9 cellular contexts compared by ENCODE assay signal in genomic region chr1:171805395-171806115, GRCh38. TPM values are rescaled to one million over a fixed set of nuclear protein-coding genes. Genes with fewer than 3 reads are reported as not detected.
DNase-seq lines count a peak whose midpoint lies in the region; ATAC-seq lines count a peak whose summit lies in the region.
"Had no signal": no experiment of that assay in that cellular context is flagged by ENCODE, and none has a peak within 500 bp of the region (broad histone marks: within the 10 kb centered on the region; RNA-seq: fewer than 3 reads in every experiment).

No MANE protein-coding gene starts in this region.

- H3K9me3 ChIP-seq in mesenchymal stem cell (ENCODE audit: control insufficient read depth, low read length) (no peaks in the 10 kb centered on the region), SJCRH30 (replicated peaks) (no peaks in the 10 kb centered on the region)

- H3K4me1 ChIP-seq in mesenchymal stem cell (ENCODE audit: control insufficient read depth, insufficient read depth, low read depth, low read length) = no peaks in the 10 kb centered on the region
- peaks cover 3% of the 10 kb centered on the region; the same call in 1 of the 2 replicates for H3K4me1 ChIP-seq in SJCRH30

- peaks cover 3% of the 10 kb centered on the region for H3K4me1 Mint-ChIP-seq in activated naive CD4-positive, alpha-beta T cell treated with anti-CD3 and anti-CD28 coated beads for 36 hours (ENCODE audit: low read depth)

- H3K14ac ChIP-seq in mesenchymal stem cell (ENCODE audit: low read length in 2 of 2) = no peak overlapping the region

- H3K4me3 ChIP-seq in mesenchymal stem cell (ENCODE audit: insufficient read depth in 1 of 2, low read depth in 1 of 2, low read length in 2 of 2) (peak overlapping the region in 1 of 2 experiments; percentile 23), H7 (ENCODE audit: insufficient read depth, low read depth, low read length) (no peak overlapping the region), SJCRH30 (no peak overlapping the region)

- H3K9me3 Mint-ChIP-seq in activated naive CD4-positive, alpha-beta T cell treated with anti-CD3 and anti-CD28 coated beads for 36 hours = no peaks in the 10 kb centered on the region

- no peak overlapping the region for H2AK5ac ChIP-seq in mesenchymal stem cell (ENCODE audit: low read length, severe bottlenecking)

- no peak overlapping the region for H4K8ac ChIP-seq in mesenchymal stem cell (ENCODE audit: low read length)

- no peaks in the 10 kb centered on the region for H3K36me3 ChIP-seq in mesenchymal stem cell (ENCODE audit: control insufficient read depth in 1 of 2, insufficient read depth in 2 of 2, low read depth in 1 of 2, low read length in 2 of 2)
- H3K36me3 ChIP-seq in H7 (replicated peaks; ENCODE audit: control insufficient read depth, insufficient read depth, low read length) = no peaks in the 10 kb centered on the region
- no peaks in the 10 kb centered on the region for H3K36me3 ChIP-seq in SJCRH30

- H3K18ac ChIP-seq in mesenchymal stem cell (ENCODE audit: low read depth in 1 of 2, low read length in 2 of 2) = no peak overlapping the region

- H3K4me2 ChIP-seq in mesenchymal stem cell (ENCODE audit: low read length, poor library complexity, severe bottlenecking) = no peak overlapping the region

- no peak for DNase-seq in mesenchymal stem cell
- DNase-seq in H7 = no peak
- DNase-seq in activated naive CD4-positive, alpha-beta T cell treated with anti-CD3 and anti-CD28 coated beads for 36 hours = no peak
- DNase-seq in HuH-7 (ENCODE audit: low spot score) = no peak
- no peak for DNase-seq in SJCRH30
- DNase-seq: NCI-H524 treated with DMSO at 0.1 percent for 48 hours had no signal

- H3K27ac Mint-ChIP-seq in activated naive CD4-positive, alpha-beta T cell treated with anti-CD3 and anti-CD28 coated beads for 36 hours = no peak overlapping the region

- no peak overlapping the region for H3K4me3 Mint-ChIP-seq in activated naive CD4-positive, alpha-beta T cell treated with anti-CD3 and anti-CD28 coated beads for 36 hours

- intact Hi-C loops in activated naive CD4-positive, alpha-beta T cell treated with anti-CD3 and anti-CD28 coated beads for 36 hours (cut with micrococcal nuclease) = no loop called here

- no peak overlapping the region for H2BK12ac ChIP-seq in mesenchymal stem cell (ENCODE audit: low read length in 2 of 2)

- no peak overlapping the region for H4K91ac ChIP-seq in mesenchymal stem cell (ENCODE audit: low read length)

- no peak overlapping the region for H2BK15ac ChIP-seq in mesenchymal stem cell (ENCODE audit: low read depth, poor library complexity, severe bottlenecking)

- no peak overlapping the region for H2BK120ac ChIP-seq in mesenchymal stem cell (ENCODE audit: low read depth, low read length)

- no peak overlapping the region for H3K4ac ChIP-seq in mesenchymal stem cell (ENCODE audit: low read depth in 1 of 2, low read length in 2 of 2)

- H2AFZ ChIP-seq in mesenchymal stem cell (ENCODE audit: low read depth, low read length) = no peak overlapping the region

- peak; percentile 95 for ATAC-seq in GM18498 (IDR thresholded peaks at IDR 0.05; ENCODE audit: unreplicated experiment)
- ATAC-seq in GM21515 (IDR thresholded peaks at IDR 0.05; ENCODE audit: unreplicated experiment) = peak; percentile 75
- peak; percentile 66 for ATAC-seq in HG03565 (IDR thresholded peaks at IDR 0.05; ENCODE audit: unreplicated experiment)

- CTCF ChIA-PET in activated naive CD4-positive, alpha-beta T cell treated with anti-CD3 and anti-CD28 coated beads for 36 hours (lab: Charles Lee) = interaction anchor here (0.9 to 11.8 kb wide), 4 partner anchors 10 to 179 kb away, joined by 3 to 232 read pairs (median 5); no protein-coding TSS in a partner anchor

- H3K36me3 Mint-ChIP-seq in activated naive CD4-positive, alpha-beta T cell treated with anti-CD3 and anti-CD28 coated beads for 36 hours (ENCODE audit: low read depth) = peaks cover 4% of the 10 kb centered on the region

- H3K27me3 ChIP-seq in mesenchymal stem cell (ENCODE audit: control insufficient read depth in 1 of 2, insufficient read depth in 1 of 2, low read length in 2 of 2) = no peaks in the 10 kb centered on the region
- no peaks in the 10 kb centered on the region for H3K27me3 ChIP-seq in H7 (ENCODE audit: control insufficient read depth, insufficient read depth, low read length)
- H3K27me3 ChIP-seq in SJCRH30 = no peaks in the 10 kb centered on the region

- peak overlapping the region; percentile 53 for H3K9ac ChIP-seq in mesenchymal stem cell (ENCODE audit: low read length)

- H3K27ac ChIP-seq in mesenchymal stem cell (ENCODE audit: low read length, poor library complexity, severe bottlenecking) = no peak overlapping the region
- H3K27ac ChIP-seq in SJCRH30 = no peak overlapping the region

- H3K23ac ChIP-seq in mesenchymal stem cell (ENCODE audit: low read length in 2 of 2) = no peak overlapping the region

- H3K79me1 ChIP-seq in mesenchymal stem cell (replicated peaks; ENCODE audit: low read length, poor library complexity, severe bottlenecking) = no peaks in the 10 kb centered on the region

- WGBS in mesenchymal stem cell = 73% methylated on average over 6 of the region's 9 CpGs

- H3K27me3 Mint-ChIP-seq in activated naive CD4-positive, alpha-beta T cell treated with anti-CD3 and anti-CD28 coated beads for 36 hours (ENCODE audit: low read depth) = no peaks in the 10 kb centered on the region

- H2BK5ac ChIP-seq in mesenchymal stem cell (ENCODE audit: low read depth, low read length, poor library complexity, severe bottlenecking) = no peak overlapping the region

RNA-seq across cellular contexts. Expression of gene METTL13, which starts 24.1 kb away (rescaled TPM):
- polyA plus RNA-seq in mesenchymal stem cell (2013, experiment 1 of 2) = 10.4 TPM
- 11.3 TPM for polyA plus RNA-seq in mesenchymal stem cell (2013, experiment 2 of 2)
- 47.9 and 49.5 TPM in 2 replicates for total RNA-seq in H7 (2014; rRNA removed; shearing (Covaris generic))
- 10 to 100 TPM; 39.5 to 40.9 TPM for total RNA-seq in activated naive CD4-positive, alpha-beta T cell treated with anti-CD3 and anti-CD28 coated beads for 36 hours
- 29.0 and 29.2 TPM in 2 replicates for total RNA-seq in SJCRH30 (2014; rRNA removed; shearing (Covaris generic))

RNA-seq across cellular contexts. Expression of gene DNM3, which starts 35.7 kb away (rescaled TPM):
- 1.3 TPM for polyA plus RNA-seq in mesenchymal stem cell (2013, experiment 1 of 2)
- polyA plus RNA-seq in mesenchymal stem cell (2013, experiment 2 of 2) = 1.1 TPM
- total RNA-seq in H7 (2014; rRNA removed; shearing (Covaris generic)) = 0.73 and 2.0 TPM in 2 replicates
- total RNA-seq in activated naive CD4-positive, alpha-beta T cell treated with anti-CD3 and anti-CD28 coated beads for 36 hours = under 1 TPM; 0.96 to 0.98 TPM
- total RNA-seq in SJCRH30 (2014; rRNA removed; shearing (Covaris generic)) = 12.1 and 13.7 TPM in 2 replicates
